In genomic region chr14:101088395-101088667, GRCh38 we compare ENCODE assay signal across 23 cellular contexts.
"Had no signal": no experiment of that assay in that cellular context is flagged by ENCODE, and none has a peak within 500 bp of the region (broad histone marks: within the 10 kb centered on the region; RNA-seq: fewer than 3 reads in every experiment).

No MANE protein-coding gene starts in this region.

- H3K9me3 ChIP-seq: body of pancreas, mucosa of descending colon, prostate gland had no signal

- H3K4me1 Mint-ChIP-seq: activated naive CD8-positive, alpha-beta T cell treated with anti-CD3 and anti-CD28 coated beads for 36 hours; activated T-helper 17 cell treated with anti-CD3 and anti-CD28 coated beads, Interleukin-2, amount 50 U/mL, for 72 hours; neural progenitor cell had no signal

- H3K27ac ChIP-seq: body of pancreas, cardiac muscle cell, esophagus muscularis mucosa, neural progenitor cell, prostate gland, WERI-Rb-1 had no signal

- H3K36me3 Mint-ChIP-seq: activated naive CD8-positive, alpha-beta T cell treated with anti-CD3 and anti-CD28 coated beads for 36 hours; neural progenitor cell had no signal

- H3K27me3 Mint-ChIP-seq: activated naive CD8-positive, alpha-beta T cell treated with anti-CD3 and anti-CD28 coated beads for 36 hours; dendritic cell treated with granulocyte-macrophage colony-stimulating factor and Interleukin-4, amounts not matched to agents 40 ng/mL and 50 ng/mL, for 4 days had no signal

- H3K4me3 ChIP-seq: body of pancreas, cardiac muscle cell, esophagus muscularis mucosa, mucosa of descending colon, neural progenitor cell, prostate gland, tibial nerve had no signal

- ATAC-seq: activated CD8-positive, alpha-beta T cell treated with anti-CD3 and anti-CD28 coated beads, Interleukin-2, amount 10 ng/mL, durations not matched to agents 7 days and 5 days; activated T-helper 17 cell treated with anti-CD3 and anti-CD28 coated beads, Interleukin-2, amount 50 U/mL, for 72 hours; body of pancreas; mucosa of descending colon; SK-N-SH treated with all-trans-retinoic acid at 6 μM for 48 hours had no signal

- H3K36me3 ChIP-seq: cardiac muscle cell, esophagus muscularis mucosa, neural progenitor cell, prostate gland, tibial nerve, WERI-Rb-1 had no signal

- DNase-seq: activated CD4-positive, alpha-beta T cell treated with anti-CD3 and anti-CD28 coated beads for 1 hour; activated CD4-positive, alpha-beta T cell treated with anti-CD3 and anti-CD28 coated beads, Interleukin-2, amount 50 U/mL, for 1 hour; activated CD8-positive, alpha-beta memory T cell treated with anti-CD3 and anti-CD28 coated beads, Interleukin-2, amount 50 U/mL, for 4 hours; activated CD8-positive, alpha-beta T cell treated with anti-CD3 and anti-CD28 coated beads, Interleukin-2, amount 10 ng/mL, durations not matched to agents 7 days and 5 days; activated naive CD8-positive, alpha-beta T cell treated with anti-CD3 and anti-CD28 coated beads for 36 hours; effector memory CD4-positive, alpha-beta T cell; glutamatergic neuron; hippocampal formation; mucosa of descending colon; stimulated activated CD4-positive, alpha-beta T cell treated with anti-CD3 and anti-CD28 coated beads, Interleukin-12 subunit alpha, Interleukin-12 subunit beta, amount 100 ng/mL, for 4 hours; WERI-Rb-1 had no signal

- H3K9me3 Mint-ChIP-seq: activated naive CD8-positive, alpha-beta T cell treated with anti-CD3 and anti-CD28 coated beads for 36 hours; activated T-cell treated with anti-CD3 and anti-CD28 coated beads, Interleukin-2, amount 50 U/mL, for 24 hours; activated T-helper 17 cell treated with anti-CD3 and anti-CD28 coated beads, Interleukin-2, amount 50 U/mL, for 72 hours; dendritic cell treated with granulocyte-macrophage colony-stimulating factor and Interleukin-4, amounts not matched to agents 40 ng/mL and 50 ng/mL, for 4 days; neural progenitor cell; stimulated activated naive CD8-positive, alpha-beta T cell treated with anti-CD3 and anti-CD28 coated beads, Interleukin-15, Interleukin-2, amounts not matched to agents 100 ng/mL and 50 ng/mL, for 24 hours; T-helper 2 cell treated with Interferon-gamma antibody and Interleukin-4, amounts not matched to agents 5 μg/mL and 100 μg/mL, for 36 hours had no signal

- H3K27me3 ChIP-seq: body of pancreas, cardiac muscle cell, neural progenitor cell, tibial nerve had no signal

- H3K4me3 Mint-ChIP-seq: activated CD8-positive, alpha-beta T cell treated with anti-CD3 and anti-CD28 coated beads, Interleukin-2, amount 10 ng/mL, durations not matched to agents 7 days and 5 days; activated naive CD8-positive, alpha-beta T cell treated with anti-CD3 and anti-CD28 coated beads for 36 hours; activated T-cell treated with anti-CD3 and anti-CD28 coated beads, Interleukin-2, amount 50 U/mL, for 24 hours; activated T-helper 17 cell treated with anti-CD3 and anti-CD28 coated beads, Interleukin-2, amount 50 U/mL, for 72 hours; dendritic cell treated with granulocyte-macrophage colony-stimulating factor and Interleukin-4, amounts not matched to agents 40 ng/mL and 50 ng/mL, for 4 days; neural progenitor cell; stimulated activated naive CD8-positive, alpha-beta T cell treated with anti-CD3 and anti-CD28 coated beads, Interleukin-15, Interleukin-2, amounts not matched to agents 100 ng/mL and 50 ng/mL, for 24 hours; T-helper 2 cell treated with Interferon-gamma antibody and Interleukin-4, amounts not matched to agents 5 μg/mL and 100 μg/mL, for 36 hours had no signal

- H3K4me1 ChIP-seq: body of pancreas, esophagus muscularis mucosa, neural progenitor cell, prostate gland had no signal

- H3K27ac Mint-ChIP-seq: activated CD8-positive, alpha-beta T cell treated with anti-CD3 and anti-CD28 coated beads, Interleukin-2, amount 10 ng/mL, durations not matched to agents 7 days and 5 days; activated naive CD8-positive, alpha-beta T cell treated with anti-CD3 and anti-CD28 coated beads for 36 hours; activated T-cell treated with anti-CD3 and anti-CD28 coated beads, Interleukin-2, amount 50 U/mL, for 24 hours; activated T-helper 17 cell treated with anti-CD3 and anti-CD28 coated beads, Interleukin-2, amount 50 U/mL, for 72 hours; dendritic cell treated with granulocyte-macrophage colony-stimulating factor and Interleukin-4, amounts not matched to agents 40 ng/mL and 50 ng/mL, for 4 days; neural progenitor cell; stimulated activated naive CD8-positive, alpha-beta T cell treated with anti-CD3 and anti-CD28 coated beads, Interleukin-15, Interleukin-2, amounts not matched to agents 100 ng/mL and 50 ng/mL, for 24 hours; T-helper 2 cell treated with Interferon-gamma antibody and Interleukin-4, amounts not matched to agents 5 μg/mL and 100 μg/mL, for 36 hours had no signal
